ENCODE assay signal across 5 cellular contexts in the genomic region with DNA sequence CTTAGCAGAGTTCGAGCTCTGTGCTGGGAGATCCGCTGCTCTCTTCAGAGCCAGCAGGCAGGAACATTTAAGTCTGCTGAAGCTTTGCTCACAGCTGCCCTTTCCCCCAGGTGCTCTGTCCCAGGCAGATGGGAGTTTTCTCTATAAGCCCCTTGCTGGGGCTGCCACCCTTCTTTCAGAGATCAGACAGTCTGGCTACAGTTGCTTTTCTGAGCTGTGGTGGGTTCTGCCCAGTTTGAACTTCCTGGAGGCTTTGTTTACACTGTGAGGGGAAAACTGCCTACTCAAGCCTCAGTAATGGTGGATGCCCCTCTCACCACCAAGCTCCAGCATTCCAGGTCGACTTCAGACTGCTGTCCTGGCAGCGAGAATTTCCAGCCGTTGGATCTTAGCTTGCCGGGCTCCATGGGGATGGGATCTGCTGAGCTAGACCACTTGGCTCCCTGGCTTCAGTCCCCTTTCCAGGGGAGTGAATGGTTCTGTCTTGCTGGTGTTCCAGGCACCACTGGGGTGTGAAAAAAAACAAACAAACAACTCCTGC.
DNase-seq lines count a peak whose midpoint lies in the region; ATAC-seq, FAIRE-seq and TF ChIP-seq lines count a peak whose summit lies in the region.
"Not testable (repeated sequence)": the region's sequence is repeated elsewhere in the genome, so short reads cannot be mapped to it uniquely, and the experiment has no call there.

No MANE protein-coding gene starts in this region.

- DNase-seq in endodermal cell; HepG2 (ENCODE audit: low spot score); natural killer cell; stimulated activated effector memory CD8-positive, alpha-beta T cell treated with anti-CD3 and anti-CD28 coated beads, Interleukin-12 subunit alpha, Interleukin-12 subunit beta, amount 100 ng/mL, for 72 hours (ENCODE audit: low spot score in 2 of 2): not testable (repeated sequence)

- H4K20me1 ChIP-seq in HepG2 (ENCODE audit: insufficient read depth, low read length): not testable (repeated sequence)

- not testable (repeated sequence) for H3K9ac ChIP-seq in endodermal cell (ENCODE audit: extremely low read depth, low read length, poor library complexity, severe bottlenecking); HepG2 (ENCODE audit: insufficient read depth, low read depth, low read length)

- not testable (repeated sequence) for H3K4me1 Mint-ChIP-seq in endodermal cell
- H3K4me1 Mint-ChIP-seq in natural killer cell: peaks cover 58 to 62% of the 10 kb centered on the region in 2 donors
- H3K4me1 Mint-ChIP-seq in stimulated activated effector memory CD8-positive, alpha-beta T cell treated with anti-CD3 and anti-CD28 coated beads, Interleukin-12 subunit alpha, Interleukin-12 subunit beta, amount 100 ng/mL, for 72 hours: peaks cover 17% of the 10 kb centered on the region

- H3K4me1 ChIP-seq in endodermal cell (ENCODE audit: control insufficient read depth, insufficient read depth, low read length); HepG2 (ENCODE audit: insufficient read depth, low read length): not testable (repeated sequence)

- H3K79me2 ChIP-seq in HepG2 (ENCODE audit: insufficient read depth, low read length): not testable (repeated sequence)

- H3K36me3 ChIP-seq in KOPT-K1 (ENCODE audit: insufficient read depth, low read length) (peaks cover 34% of the 10 kb centered on the region), HepG2 (replicated peaks in 1 of 2; ENCODE audit: control insufficient read depth in 1 of 2, insufficient read depth in 2 of 2, low read length in 2 of 2) (peaks cover 16 to 45% of the 10 kb centered on the region in 2 experiments)
- not testable (repeated sequence) for H3K36me3 ChIP-seq in endodermal cell (ENCODE audit: control insufficient read depth, insufficient read depth, low read length)

- not testable (repeated sequence) for H3K4me2 ChIP-seq in HepG2 (ENCODE audit: low read depth, low read length)

- H3K9me3 ChIP-seq in KOPT-K1 (ENCODE audit: insufficient read depth, low read length, poor library complexity, severe bottlenecking): peaks cover 24% of the 10 kb centered on the region
- peaks cover 17% of the 10 kb centered on the region for H3K9me3 ChIP-seq in endodermal cell (ENCODE audit: control insufficient read depth, low read length)
- peaks cover 12% of the 10 kb centered on the region for H3K9me3 ChIP-seq in HepG2 (ENCODE audit: low read length)

- H3K4me3 ChIP-seq in endodermal cell (ENCODE audit: low read length); HepG2 (replicated peaks in 1 of 3; ENCODE audit: insufficient read depth in 1 of 3, low read depth in 2 of 3, low read length in 3 of 3): not testable (repeated sequence)

- 87 to 100% methylated on average over 2 to 6 of the region's 6 CpGs for WGBS in endodermal cell (ENCODE audit: insufficient coverage in 1 of 2, insufficient read length in 1 of 2), 2 experiments
- 100% methylated on average over 4 of the region's 6 CpGs for WGBS in HepG2 (ENCODE audit: low lambda C conversion rate)

- TF ChIP-seq POLR2A in HepG2 (IDR thresholded peaks at IDR 0.05; ENCODE audit: insufficient read depth in 1 of 2, low read depth in 2 of 2, low read length in 2 of 2): not testable (repeated sequence)

- peak; percentile 54 for ATAC-seq in HepG2
- not testable (repeated sequence) for ATAC-seq in natural killer cell; stimulated activated effector memory CD8-positive, alpha-beta T cell treated with anti-CD3 and anti-CD28 coated beads, Interleukin-12 subunit alpha, Interleukin-12 subunit beta, amount 100 ng/mL, for 72 hours

- not testable (repeated sequence) for TF ChIP-seq CTCF in endodermal cell (conservative IDR thresholded peaks at IDR 0.05); HepG2 (CRISPR knock-in tag; IDR thresholded peaks at IDR 0.05); natural killer cell (IDR thresholded peaks at IDR 0.05)

- H3K4me3 Mint-ChIP-seq in endodermal cell; natural killer cell; stimulated activated effector memory CD8-positive, alpha-beta T cell treated with anti-CD3 and anti-CD28 coated beads, Interleukin-12 subunit alpha, Interleukin-12 subunit beta, amount 100 ng/mL, for 72 hours: not testable (repeated sequence)

- H2AFZ ChIP-seq in HepG2 (ENCODE audit: low read length): not testable (repeated sequence)

- H3K27ac ChIP-seq in KOPT-K1 (ENCODE audit: low read depth, low read length, poor library complexity, severe bottlenecking): peak overlapping the region; percentile 42
- not testable (repeated sequence) for H3K27ac ChIP-seq in endodermal cell (ENCODE audit: low read depth, low read length); HepG2 (ENCODE audit: extremely low read length, insufficient read depth, low read length)

- H3K27me3 Mint-ChIP-seq in endodermal cell (ENCODE audit: insufficient read depth); natural killer cell (ENCODE audit: low read depth in 2 of 2): not testable (repeated sequence)

- intact Hi-C loops in HepG2 (cut with micrococcal nuclease; ENCODE audit: unreplicated experiment); natural killer cell (cut with micrococcal nuclease): not testable (repeated sequence)

- FAIRE-seq in HepG2 (lab: Jason Lieb, UNC): not testable (repeated sequence)

- H3K27me3 ChIP-seq in endodermal cell (ENCODE audit: control insufficient read depth, insufficient read depth, low read length, poor library complexity, severe bottlenecking); HepG2 (ENCODE audit: control insufficient read depth in 1 of 2, insufficient read depth in 2 of 2, low read length in 2 of 2): not testable (repeated sequence)

- TF ChIP-seq RAD21 in HepG2 (CRISPR knock-in tag; IDR thresholded peaks at IDR 0.05): not testable (repeated sequence)

- H3K36me3 Mint-ChIP-seq in endodermal cell (ENCODE audit: low read depth): peaks cover 52% of the 10 kb centered on the region
- H3K36me3 Mint-ChIP-seq in natural killer cell: peaks cover 41% of the 10 kb centered on the region
- H3K36me3 Mint-ChIP-seq in stimulated activated effector memory CD8-positive, alpha-beta T cell treated with anti-CD3 and anti-CD28 coated beads, Interleukin-12 subunit alpha, Interleukin-12 subunit beta, amount 100 ng/mL, for 72 hours: peaks cover 25% of the 10 kb centered on the region

- POLR2A ChIA-PET in HepG2 (lab: Yijun Ruan, JAX): not testable (repeated sequence)

- peaks cover 40% of the 10 kb centered on the region for H3K9me3 Mint-ChIP-seq in endodermal cell
- peaks cover 4 to 11% of the 10 kb centered on the region in 2 donors for H3K9me3 Mint-ChIP-seq in natural killer cell
- H3K9me3 Mint-ChIP-seq in stimulated activated effector memory CD8-positive, alpha-beta T cell treated with anti-CD3 and anti-CD28 coated beads, Interleukin-12 subunit alpha, Interleukin-12 subunit beta, amount 100 ng/mL, for 72 hours: peaks cover 11% of the 10 kb centered on the region

- not testable (repeated sequence) for BruUV-seq in HepG2 (replicated peaks; lab: Mats Ljungman, UMichigan)

- peak overlapping the region; percentile 55 for H3K27ac Mint-ChIP-seq in endodermal cell
- peak overlapping the region; percentile 17 to 37 for H3K27ac Mint-ChIP-seq in natural killer cell
- peak overlapping the region; percentile 84 for H3K27ac Mint-ChIP-seq in stimulated activated effector memory CD8-positive, alpha-beta T cell treated with anti-CD3 and anti-CD28 coated beads, Interleukin-12 subunit alpha, Interleukin-12 subunit beta, amount 100 ng/mL, for 72 hours

- TF ChIP-seq EP300 in HepG2 (IDR thresholded peaks at IDR 0.05; ENCODE audit: low read depth in 2 of 2, low read length in 2 of 2); HepG2 (CRISPR knock-in tag; IDR thresholded peaks at IDR 0.05; ENCODE audit: borderline replicate concordance): not testable (repeated sequence)

- in situ Hi-C loops in HepG2 (cut with HindIII; ENCODE audit: extremely low pct_ligation_motif_present, low pct_unique_long_range_greater_than_20kb): not testable (repeated sequence)

- CTCF ChIA-PET in HepG2 (lab: Yijun Ruan, JAX; ENCODE audit: low intra/inter-chr PET ratio, low total read pairs): not testable (repeated sequence)

TF ChIP-seq in HepG2, 621 proteins besides CTCF, POLR2A, EP300 and RAD21:
- TF ChIP-seq, protein P1, sequence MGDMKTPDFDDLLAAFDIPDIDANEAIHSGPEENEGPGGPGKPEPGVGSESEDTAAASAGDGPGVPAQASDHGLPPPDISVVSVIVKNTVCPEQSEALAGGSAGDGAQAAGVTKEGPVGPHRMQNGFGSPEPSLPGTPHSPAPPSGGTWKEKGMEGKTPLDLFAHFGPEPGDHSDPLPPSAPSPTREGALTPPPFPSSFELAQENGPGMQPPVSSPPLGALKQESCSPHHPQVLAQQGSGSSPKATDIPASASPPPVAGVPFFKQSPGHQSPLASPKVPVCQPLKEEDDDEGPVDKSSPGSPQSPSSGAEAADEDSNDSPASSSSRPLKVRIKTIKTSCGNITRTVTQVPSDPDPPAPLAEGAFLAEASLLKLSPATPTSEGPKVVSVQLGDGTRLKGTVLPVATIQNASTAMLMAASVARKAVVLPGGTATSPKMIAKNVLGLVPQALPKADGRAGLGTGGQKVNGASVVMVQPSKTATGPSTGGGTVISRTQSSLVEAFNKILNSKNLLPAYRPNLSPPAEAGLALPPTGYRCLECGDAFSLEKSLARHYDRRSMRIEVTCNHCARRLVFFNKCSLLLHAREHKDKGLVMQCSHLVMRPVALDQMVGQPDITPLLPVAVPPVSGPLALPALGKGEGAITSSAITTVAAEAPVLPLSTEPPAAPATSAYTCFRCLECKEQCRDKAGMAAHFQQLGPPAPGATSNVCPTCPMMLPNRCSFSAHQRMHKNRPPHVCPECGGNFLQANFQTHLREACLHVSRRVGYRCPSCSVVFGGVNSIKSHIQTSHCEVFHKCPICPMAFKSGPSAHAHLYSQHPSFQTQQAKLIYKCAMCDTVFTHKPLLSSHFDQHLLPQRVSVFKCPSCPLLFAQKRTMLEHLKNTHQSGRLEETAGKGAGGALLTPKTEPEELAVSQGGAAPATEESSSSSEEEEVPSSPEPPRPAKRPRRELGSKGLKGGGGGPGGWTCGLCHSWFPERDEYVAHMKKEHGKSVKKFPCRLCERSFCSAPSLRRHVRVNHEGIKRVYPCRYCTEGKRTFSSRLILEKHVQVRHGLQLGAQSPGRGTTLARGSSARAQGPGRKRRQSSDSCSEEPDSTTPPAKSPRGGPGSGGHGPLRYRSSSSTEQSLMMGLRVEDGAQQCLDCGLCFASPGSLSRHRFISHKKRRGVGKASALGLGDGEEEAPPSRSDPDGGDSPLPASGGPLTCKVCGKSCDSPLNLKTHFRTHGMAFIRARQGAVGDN (CRISPR knock-in tag; IDR thresholded peaks at IDR 0.05): peak; percentile 18; the same call in 1 of the 2 replicates

Comparison
In these comparisons a context has a peak if more than half of its experiments do, and no peak if none do; other contexts are left out.
1. H3K27ac Mint-ChIP-seq: peak in every context shown above with its lines; median percentile 84 in stimulated activated effector memory CD8-positive, alpha-beta T cell treated with anti-CD3 and anti-CD28 coated beads, Interleukin-12 subunit alpha, Interleukin-12 subunit beta, amount 100 ng/mL, for 72 hours; 55 in endodermal cell; 27 in natural killer cell.